Comparison of ENCODE assay signal across 1 cellular context in genomic region chr21:15729674-15730483, GRCh38.
TF ChIP-seq lines count a peak whose summit lies in the region.

USP25 (plus strand) TSS chr21:15729982; CDS start chr21:15730394, 412 bp downstream.

TF ChIP-seq in K562, 482 proteins besides CTCF, POLR2A, EP300 and RAD21 (continued from another document):
- TF ChIP-seq REST (CRISPR knock-in tag; IDR thresholded peaks at IDR 0.05; ENCODE audit: low read depth) = peak; percentile 46; the same call in 1 of the 2 replicates
- TF ChIP-seq ETV1 (tag; conservative IDR thresholded peaks at IDR 0.05; ENCODE audit: low read depth) = no peak
- peak; percentile 59 for TF ChIP-seq HMGN3 (IDR thresholded peaks at IDR 0.05; ENCODE audit: borderline replicate concordance, extremely low read depth, insufficient read length, low read depth, low read length)
- peak; percentile 95 for TF ChIP-seq POLR2G (IDR thresholded peaks at IDR 0.05; ENCODE audit: low read depth, low read length)
- TF ChIP-seq SMAD4 (CRISPR knock-in tag; conservative IDR thresholded peaks at IDR 0.05) = peak; percentile 85
- peak; percentile 68 for TF ChIP-seq TAF1 (IDR thresholded peaks at IDR 0.05; ENCODE audit: control insufficient read depth, extremely low read depth, insufficient read depth, low read length, severe bottlenecking)
- peak; percentile 49; the same call in 1 of the 2 replicates for TF ChIP-seq GTF2E2 (tag; IDR thresholded peaks at IDR 0.05)
- TF ChIP-seq ZFP91 (CRISPR knock-in tag; IDR thresholded peaks at IDR 0.05) = no peak
- no peak for TF ChIP-seq HNRNPK (IDR thresholded peaks at IDR 0.05; ENCODE audit: low read depth, low read length, poor library complexity, severe bottlenecking)
- peak; percentile 68; the same call in 1 of the 2 replicates for TF ChIP-seq HMGXB4 (CRISPR knock-in tag; IDR thresholded peaks at IDR 0.05)
- 0 out of 2 replicates have a peak, but pooled peaks have one; percentile 49 for TF ChIP-seq TFAP4 (CRISPR knock-in tag; IDR thresholded peaks at IDR 0.05; ENCODE audit: borderline replicate concordance)
- peak; percentile 71 for TF ChIP-seq ZFX (CRISPR knock-in tag; IDR thresholded peaks at IDR 0.05)
- TF ChIP-seq ZNF592 (IDR thresholded peaks at IDR 0.05) = peak; percentile 54; the same call in 1 of the 2 replicates
- 0 out of 2 replicates have a peak, but pooled peaks have one; percentile 32 for TF ChIP-seq ZNF584 (CRISPR knock-in tag; IDR thresholded peaks at IDR 0.05; ENCODE audit: low read depth)
- 0 out of 2 replicates have a peak, but pooled peaks have one; percentile 46 for TF ChIP-seq ZKSCAN1 (IDR thresholded peaks at IDR 0.05; ENCODE audit: low read depth, low read length)
- peak; percentile 97 for TF ChIP-seq VEZF1 (CRISPR knock-in tag; IDR thresholded peaks at IDR 0.05)
- TF ChIP-seq ZNF639 (CRISPR knock-in tag; conservative IDR thresholded peaks at IDR 0.05 in 1 of 2, IDR thresholded peaks at IDR 0.05 in 1 of 2) = peak in 1 of 2 experiments; percentile 87; a peak in 2 of 4 replicates
- TF ChIP-seq STAG1 (CRISPR knock-in tag; IDR thresholded peaks at IDR 0.05; ENCODE audit: borderline replicate concordance) = no peak
- TF ChIP-seq L3MBTL2 (IDR thresholded peaks at IDR 0.05) = peak; percentile 76
- peak; percentile 43; the same call in 1 of the 2 replicates for TF ChIP-seq EGR1 (conservative IDR thresholded peaks at IDR 0.05)
- TF ChIP-seq HNRNPL (IDR thresholded peaks at IDR 0.05; ENCODE audit: low read depth, low read length) = peak; percentile 37; the same call in 1 of the 2 replicates
- peak; percentile 81 for TF ChIP-seq GMEB1 (CRISPR knock-in tag; IDR thresholded peaks at IDR 0.05)
- peak; percentile 26; the same call in 1 of the 2 replicates for TF ChIP-seq NCOR1 (IDR thresholded peaks at IDR 0.05)
- TF ChIP-seq ILF3 (IDR thresholded peaks at IDR 0.05; ENCODE audit: borderline replicate concordance) = 0 out of 2 replicates have a peak, but pooled peaks have one; percentile 40
